In the genomic region with DNA sequence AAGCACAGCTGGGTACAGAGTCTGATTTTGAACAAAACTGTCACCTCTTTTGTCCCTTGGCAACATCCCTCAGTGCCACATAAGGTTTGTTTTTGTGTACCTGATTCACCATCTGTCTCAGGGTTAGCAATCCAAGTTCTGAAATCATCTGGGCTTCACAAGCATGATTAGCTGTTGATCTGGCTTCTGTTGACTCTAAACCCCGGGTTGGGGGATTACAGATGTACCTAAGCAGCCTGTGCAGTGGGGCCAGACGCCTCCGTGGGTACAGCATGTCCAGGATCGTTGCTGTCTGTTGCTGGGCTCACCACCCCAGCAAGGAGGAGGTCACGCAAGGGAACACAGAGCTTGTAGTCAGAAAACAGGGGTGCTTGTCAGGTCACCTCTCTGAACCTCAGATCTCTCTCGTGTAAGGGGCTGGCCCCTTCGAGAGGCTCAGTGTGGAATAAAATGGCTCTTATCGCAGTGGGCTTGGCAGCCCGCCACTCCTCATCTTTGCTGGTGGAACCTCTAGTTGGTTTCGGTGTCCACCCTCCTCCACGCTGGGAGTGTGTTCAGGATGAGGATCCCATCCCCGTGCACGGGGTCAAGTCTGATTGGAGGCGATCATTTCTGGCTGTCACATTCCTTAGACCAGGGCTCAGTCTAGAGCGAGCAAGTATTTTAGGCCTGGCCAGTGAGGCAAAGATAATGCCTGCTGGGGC, we compare ENCODE assay signal across 1 cellular context.
TF ChIP-seq lines count a peak whose summit lies in the region.

No MANE protein-coding gene starts in this region.

TF ChIP-seq in H1, 55 proteins besides CTCF, POLR2A, EP300 and RAD21:
- TF ChIP-seq KDM1A (IDR thresholded peaks at IDR 0.05; ENCODE audit: borderline replicate concordance, low read length) (no peak), CBX8 (IDR thresholded peaks at IDR 0.05; ENCODE audit: borderline replicate concordance, low read depth, low read length) (no peak), SP4 (IDR thresholded peaks at IDR 0.05; ENCODE audit: low read length) (no peak)
TF ChIP-seq in H1: peak in this region for 0.
